24 cellular contexts compared by ENCODE assay signal in the genomic region with DNA sequence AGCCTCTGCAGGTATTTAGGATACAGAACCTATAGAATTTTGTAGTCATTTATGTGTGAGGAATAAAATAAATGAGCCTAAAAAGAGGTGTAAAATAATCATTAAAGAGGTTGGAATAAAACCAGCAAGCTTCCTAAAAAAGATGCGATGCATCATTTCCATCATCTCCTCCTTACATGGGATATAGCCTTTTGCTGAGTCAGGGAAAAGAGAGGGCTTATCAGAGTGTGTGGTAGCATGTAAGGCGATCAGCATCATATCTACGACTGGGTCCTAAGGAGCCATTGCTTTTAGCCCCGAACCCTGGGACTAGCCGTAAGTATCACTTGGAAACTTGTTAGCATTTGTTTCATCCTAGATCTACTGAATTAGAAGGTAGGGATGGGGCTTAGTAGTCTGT.
"Had no signal": no experiment of that assay in that cellular context is flagged by ENCODE, and none has a peak within 500 bp of the region (broad histone marks: within the 10 kb centered on the region; RNA-seq: fewer than 3 reads in every experiment).

No MANE protein-coding gene starts in this region.

- H3K27ac ChIP-seq: adrenal gland, body of pancreas, colonic mucosa, epithelial cell of prostate had no signal

- DNase-seq: activated CD4-positive, alpha-beta T cell treated with anti-CD3 and anti-CD28 coated beads for 36 hours; activated CD4-positive, alpha-beta T cell treated with anti-CD3 and anti-CD28 coated beads, Interleukin-2, amount 10 ng/mL, durations not matched to agents 24 days and 14 days; activated CD4-positive, alpha-beta T cell treated with anti-CD3 and anti-CD28 coated beads, Interleukin-2, amount 50 U/mL, for 48 hours; activated CD4-positive, CD25-positive, alpha-beta regulatory T cell; activated CD4-positive, CD25-positive, alpha-beta regulatory T cell treated with anti-CD3 and anti-CD28 coated beads, Interleukin-2, amount 50 U/mL, for 72 hours; activated CD8-positive, alpha-beta memory T cell treated with anti-CD3 and anti-CD28 coated beads for 24 hours; activated CD8-positive, alpha-beta T cell treated with anti-CD3 and anti-CD28 coated beads for 36 hours; activated effector memory CD4-positive, alpha-beta T cell treated with anti-CD3 and anti-CD28 coated beads, Interleukin-2, amount 50 U/mL, for 16 hours; activated naive CD4-positive, alpha-beta T cell treated with anti-CD3 and anti-CD28 coated beads for 36 hours; activated naive CD8-positive, alpha-beta T cell treated with anti-CD3 and anti-CD28 coated beads for 36 hours; activated naive CD8-positive, alpha-beta T cell treated with anti-CD3 and anti-CD28 coated beads, Interleukin-2, amount 50 U/mL, for 24 hours; activated T-cell treated with anti-CD3 and anti-CD28 coated beads, Interleukin-2, amount 50 U/mL, for 4 hours; adrenal gland; amygdala; aorta; body of pancreas; cerebellar nuclear complex; colonic mucosa; effector CD8-positive, alpha-beta T cell; foreskin fibroblast; head of caudate nucleus had no signal

- H3K36me3 Mint-ChIP-seq: activated naive CD4-positive, alpha-beta T cell treated with anti-CD3 and anti-CD28 coated beads, Interleukin-2, amount 50 U/mL, for 24 hours; activated naive CD8-positive, alpha-beta T cell treated with anti-CD3 and anti-CD28 coated beads for 36 hours had no signal

- ATAC-seq: activated CD4-positive, alpha-beta T cell treated with anti-CD3 and anti-CD28 coated beads for 36 hours; activated CD8-positive, alpha-beta T cell treated with anti-CD3 and anti-CD28 coated beads for 36 hours; activated naive CD8-positive, alpha-beta T cell treated with anti-CD3 and anti-CD28 coated beads, Interleukin-2, amount 50 U/mL, for 24 hours; activated T-cell treated with anti-CD3 and anti-CD28 coated beads, Interleukin-2, amount 50 U/mL, for 4 hours; body of pancreas had no signal

- H3K27me3 ChIP-seq: adrenal gland, body of pancreas, colonic mucosa had no signal

- H3K27ac Mint-ChIP-seq: activated CD4-positive, alpha-beta T cell treated with anti-CD3 and anti-CD28 coated beads for 36 hours; activated CD4-positive, alpha-beta T cell treated with anti-CD3 and anti-CD28 coated beads, Interleukin-2, amount 10 ng/mL, durations not matched to agents 24 days and 14 days; activated CD8-positive, alpha-beta T cell treated with anti-CD3 and anti-CD28 coated beads for 36 hours; activated naive CD4-positive, alpha-beta T cell treated with anti-CD3 and anti-CD28 coated beads for 36 hours; activated naive CD4-positive, alpha-beta T cell treated with anti-CD3 and anti-CD28 coated beads, Interleukin-2, amount 50 U/mL, for 24 hours; activated naive CD8-positive, alpha-beta T cell treated with anti-CD3 and anti-CD28 coated beads for 36 hours; activated naive CD8-positive, alpha-beta T cell treated with anti-CD3 and anti-CD28 coated beads, Interleukin-2, amount 50 U/mL, for 24 hours; activated T-helper 2 cell treated with anti-CD3 and anti-CD28 coated beads, Interferon-gamma antibody, Interleukin-2, Interleukin-4, amounts not matched to agents 10 μg/mL and 5 μg/mL and 100 μg/mL, durations not matched to agents 14 hours and 24 hours and 36 hours had no signal

- H3K4me3 ChIP-seq: adrenal gland, body of pancreas, colonic mucosa had no signal

- H3K4me3 Mint-ChIP-seq: activated CD4-positive, alpha-beta T cell treated with anti-CD3 and anti-CD28 coated beads for 36 hours; activated CD4-positive, alpha-beta T cell treated with anti-CD3 and anti-CD28 coated beads, Interleukin-2, amount 10 ng/mL, durations not matched to agents 24 days and 14 days; activated CD8-positive, alpha-beta T cell treated with anti-CD3 and anti-CD28 coated beads for 36 hours; activated naive CD4-positive, alpha-beta T cell treated with anti-CD3 and anti-CD28 coated beads for 36 hours; activated naive CD4-positive, alpha-beta T cell treated with anti-CD3 and anti-CD28 coated beads, Interleukin-2, amount 50 U/mL, for 24 hours; activated naive CD8-positive, alpha-beta T cell treated with anti-CD3 and anti-CD28 coated beads for 36 hours; activated naive CD8-positive, alpha-beta T cell treated with anti-CD3 and anti-CD28 coated beads, Interleukin-2, amount 50 U/mL, for 24 hours; activated T-cell treated with anti-CD3 and anti-CD28 coated beads, Interleukin-2, amount 50 U/mL, for 4 hours had no signal

- H3K4me1 ChIP-seq: body of pancreas, colonic mucosa had no signal

- H3K9me3 ChIP-seq: adrenal gland, body of pancreas, colonic mucosa had no signal

- H3K27me3 Mint-ChIP-seq: activated CD4-positive, alpha-beta T cell treated with anti-CD3 and anti-CD28 coated beads for 36 hours; activated CD4-positive, alpha-beta T cell treated with anti-CD3 and anti-CD28 coated beads, Interleukin-2, amount 10 ng/mL, durations not matched to agents 24 days and 14 days; activated CD8-positive, alpha-beta T cell treated with anti-CD3 and anti-CD28 coated beads for 36 hours; activated naive CD4-positive, alpha-beta T cell treated with anti-CD3 and anti-CD28 coated beads, Interleukin-2, amount 50 U/mL, for 24 hours; activated naive CD8-positive, alpha-beta T cell treated with anti-CD3 and anti-CD28 coated beads for 36 hours; activated naive CD8-positive, alpha-beta T cell treated with anti-CD3 and anti-CD28 coated beads, Interleukin-2, amount 50 U/mL, for 24 hours had no signal

- H3K36me3 ChIP-seq: adrenal gland, colonic mucosa had no signal

- H3K4me1 Mint-ChIP-seq: activated naive CD4-positive, alpha-beta T cell treated with anti-CD3 and anti-CD28 coated beads, Interleukin-2, amount 50 U/mL, for 24 hours; activated naive CD8-positive, alpha-beta T cell treated with anti-CD3 and anti-CD28 coated beads for 36 hours; activated naive CD8-positive, alpha-beta T cell treated with anti-CD3 and anti-CD28 coated beads, Interleukin-2, amount 50 U/mL, for 24 hours had no signal
